12 cellular contexts compared by ENCODE assay signal in genomic region chr14:72615511-72616121, GRCh38.
DNase-seq lines count a peak whose midpoint lies in the region; ATAC-seq and TF ChIP-seq lines count a peak whose summit lies in the region.
"Had no signal": no experiment of that assay in that cellular context is flagged by ENCODE, and none has a peak within 500 bp of the region (broad histone marks: within the 10 kb centered on the region; RNA-seq: fewer than 3 reads in every experiment).

No MANE protein-coding gene starts in this region.

- H3K9me3 ChIP-seq in mesodermal cell (ENCODE audit: control insufficient read depth, low read length) = no peaks in the 10 kb centered on the region
- H3K9me3 ChIP-seq: ovary had no signal

- no peak for ATAC-seq in HG02763 (IDR thresholded peaks at IDR 0.05; ENCODE audit: unreplicated experiment)
- ATAC-seq in GM18517 (IDR thresholded peaks at IDR 0.05; ENCODE audit: unreplicated experiment) = no peak

- H3K36me3 ChIP-seq in mesodermal cell (ENCODE audit: control insufficient read depth, insufficient read depth, low read length) = no peaks in the 10 kb centered on the region
- H3K36me3 ChIP-seq: ovary had no signal

- TF ChIP-seq CTCF in AG10803 (conservative IDR thresholded peaks at IDR 0.05; ENCODE audit: low read length) = no peak

- DNase-seq in AG10803 (ENCODE audit: low read depth) = peak; percentile 22
- peak; percentile 30 for DNase-seq in dedifferentiated amniotic fluid mesenchymal stem cell (ENCODE audit: extremely low spot score)
- no peak for DNase-seq in retina
- no peak for DNase-seq in central memory CD4-positive, alpha-beta T cell
- DNase-seq: activated CD4-positive, alpha-beta T cell treated with anti-CD3 and anti-CD28 coated beads for 48 hours; aorta; NCI-H1092; ovary had no signal

- no peak; the same call in 1 of the 2 replicates for TF ChIP-seq RAD21 in Ishikawa (IDR thresholded peaks at IDR 0.05; ENCODE audit: low read depth)

- no peak overlapping the region for H3K4me3 ChIP-seq in AG10803 (ENCODE audit: low read length)
- no peak overlapping the region for H3K4me3 ChIP-seq in mesodermal cell (ENCODE audit: extremely low read depth, insufficient read depth, low read length, poor library complexity, severe bottlenecking)
- H3K4me3 ChIP-seq: ovary had no signal

- 69 to 100% methylated on average over 4 to 6 of the region's 7 CpGs for WGBS in mesodermal cell (ENCODE audit: insufficient coverage in 2 of 2), 2 experiments

- peak overlapping the region; percentile 57 for H3K27ac ChIP-seq in mesodermal cell (ENCODE audit: low read depth, low read length, severe bottlenecking)
- H3K27ac ChIP-seq: ovary had no signal

- H3K4me1 ChIP-seq in mesodermal cell (ENCODE audit: control insufficient read depth, insufficient read depth, low read length, poor library complexity, severe bottlenecking) = peaks cover 66% of the 10 kb centered on the region

- peak; percentile 76 for TF ChIP-seq EP300 in Ishikawa (IDR thresholded peaks at IDR 0.05; ENCODE audit: borderline replicate concordance)

TF ChIP-seq in Ishikawa, 13 proteins besides CTCF, POLR2A, EP300 and RAD21:
- TF ChIP-seq YY1 (IDR thresholded peaks at IDR 0.05; ENCODE audit: low read depth) (no peak), CEBPB (IDR thresholded peaks at IDR 0.05) (no peak), FOXM1 (IDR thresholded peaks at IDR 0.05; ENCODE audit: borderline replicate concordance, low read depth) (0 out of 2 replicates have a peak, but pooled peaks have one; percentile 47), MAX (IDR thresholded peaks at IDR 0.05) (no peak; the same call in 1 of the 2 replicates), TAF1 (IDR thresholded peaks at IDR 0.05; ENCODE audit: low read depth) (no peak), TEAD4 (IDR thresholded peaks at IDR 0.05) (peak; percentile 57), CREB1 (IDR thresholded peaks at IDR 0.05; ENCODE audit: low read depth) (no peak), ZBTB7A (IDR thresholded peaks at IDR 0.05; ENCODE audit: low read depth) (no peak), TCF12 (IDR thresholded peaks at IDR 0.05; ENCODE audit: low read depth) (peak; percentile 90), USF1 (IDR thresholded peaks at IDR 0.05) (no peak), EGR1 (IDR thresholded peaks at IDR 0.05) (peak; percentile 67; the same call in 1 of the 2 replicates), NFIC (IDR thresholded peaks at IDR 0.05) (peak; percentile 48; the same call in 1 of the 2 replicates)
- TF ChIP-seq, protein P1, sequence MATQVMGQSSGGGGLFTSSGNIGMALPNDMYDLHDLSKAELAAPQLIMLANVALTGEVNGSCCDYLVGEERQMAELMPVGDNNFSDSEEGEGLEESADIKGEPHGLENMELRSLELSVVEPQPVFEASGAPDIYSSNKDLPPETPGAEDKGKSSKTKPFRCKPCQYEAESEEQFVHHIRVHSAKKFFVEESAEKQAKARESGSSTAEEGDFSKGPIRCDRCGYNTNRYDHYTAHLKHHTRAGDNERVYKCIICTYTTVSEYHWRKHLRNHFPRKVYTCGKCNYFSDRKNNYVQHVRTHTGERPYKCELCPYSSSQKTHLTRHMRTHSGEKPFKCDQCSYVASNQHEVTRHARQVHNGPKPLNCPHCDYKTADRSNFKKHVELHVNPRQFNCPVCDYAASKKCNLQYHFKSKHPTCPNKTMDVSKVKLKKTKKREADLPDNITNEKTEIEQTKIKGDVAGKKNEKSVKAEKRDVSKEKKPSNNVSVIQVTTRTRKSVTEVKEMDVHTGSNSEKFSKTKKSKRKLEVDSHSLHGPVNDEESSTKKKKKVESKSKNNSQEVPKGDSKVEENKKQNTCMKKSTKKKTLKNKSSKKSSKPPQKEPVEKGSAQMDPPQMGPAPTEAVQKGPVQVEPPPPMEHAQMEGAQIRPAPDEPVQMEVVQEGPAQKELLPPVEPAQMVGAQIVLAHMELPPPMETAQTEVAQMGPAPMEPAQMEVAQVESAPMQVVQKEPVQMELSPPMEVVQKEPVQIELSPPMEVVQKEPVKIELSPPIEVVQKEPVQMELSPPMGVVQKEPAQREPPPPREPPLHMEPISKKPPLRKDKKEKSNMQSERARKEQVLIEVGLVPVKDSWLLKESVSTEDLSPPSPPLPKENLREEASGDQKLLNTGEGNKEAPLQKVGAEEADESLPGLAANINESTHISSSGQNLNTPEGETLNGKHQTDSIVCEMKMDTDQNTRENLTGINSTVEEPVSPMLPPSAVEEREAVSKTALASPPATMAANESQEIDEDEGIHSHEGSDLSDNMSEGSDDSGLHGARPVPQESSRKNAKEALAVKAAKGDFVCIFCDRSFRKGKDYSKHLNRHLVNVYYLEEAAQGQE (IDR thresholded peaks at IDR 0.05; ENCODE audit: low read depth) = no peak

Comparison
In these comparisons a context has a peak if more than half of its experiments do, and no peak if none do; other contexts are left out.
1. DNase-seq: peak in AG10803 (single experiment) and dedifferentiated amniotic fluid mesenchymal stem cell (single experiment); none in retina (single experiment) and central memory CD4-positive, alpha-beta T cell (single experiment).